Comparison of ENCODE assay signal across 22 cellular contexts in genomic region chr7:131587315-131587923, GRCh38. TPM values are rescaled to one million over a fixed set of nuclear protein-coding genes. Genes with fewer than 3 reads are reported as not detected.
DNase-seq lines count a peak whose midpoint lies in the region; ATAC-seq and TF ChIP-seq lines count a peak whose summit lies in the region.
"Had no signal": no experiment of that assay in that cellular context is flagged by ENCODE, and none has a peak within 500 bp of the region (broad histone marks: within the 10 kb centered on the region; RNA-seq: fewer than 3 reads in every experiment).

No MANE protein-coding gene starts in this region.

- H4K20me1 ChIP-seq in hepatocyte (ENCODE audit: insufficient read depth, poor library complexity, severe bottlenecking) = no peaks in the 10 kb centered on the region
- H4K20me1 ChIP-seq: BLaER1 treated with 17β-estradiol and CSF1 and Interleukin-3, amounts not matched to agents 10 nM and 100 nM had no signal

- CTCF ChIA-PET in WTC11 (lab: Charles Lee) = interaction anchor here (1.5 kb wide), 1 partner anchor 67 kb away, joined by 5 read pairs; no protein-coding TSS in a partner anchor

- no peaks in the 10 kb centered on the region for H3K9me3 ChIP-seq in hepatocyte (ENCODE audit: low read depth)
- H3K9me3 ChIP-seq: BLaER1 treated with 17β-estradiol and CSF1 and Interleukin-3, amounts not matched to agents 10 nM and 100 nM had no signal

- no peaks in the 10 kb centered on the region for H3K79me2 ChIP-seq in hepatocyte

- peaks cover 5% of the 10 kb centered on the region for H3K4me1 ChIP-seq in hepatocyte (ENCODE audit: insufficient read depth)

- H3K4me3 Mint-ChIP-seq in WTC11 = no peak overlapping the region
- no peak overlapping the region for H3K4me3 Mint-ChIP-seq in stimulated activated effector memory CD8-positive, alpha-beta T cell treated with anti-CD3 and anti-CD28 coated beads, Interleukin-12 subunit alpha, Interleukin-12 subunit beta, amount 100 ng/mL, for 72 hours
- H3K4me3 Mint-ChIP-seq: CD4-positive, alpha-beta memory T cell had no signal

- H3K9me3 Mint-ChIP-seq in WTC11 = no peaks in the 10 kb centered on the region
- H3K9me3 Mint-ChIP-seq in stimulated activated effector memory CD8-positive, alpha-beta T cell treated with anti-CD3 and anti-CD28 coated beads, Interleukin-12 subunit alpha, Interleukin-12 subunit beta, amount 100 ng/mL, for 72 hours = no peaks in the 10 kb centered on the region
- H3K9me3 Mint-ChIP-seq: CD4-positive, alpha-beta memory T cell had no signal

- H3K9me2 ChIP-seq in hepatocyte (replicated peaks; ENCODE audit: insufficient read depth) = no peaks in the 10 kb centered on the region

- WGBS in hepatocyte (ENCODE audit: low lambda C conversion rate, missing lambda C conversion rate) = 86% methylated on average over 9 of the region's 9 CpGs

- H3K27ac ChIP-seq in hepatocyte = peak overlapping the region; percentile 22
- H3K27ac ChIP-seq: 22Rv1; BLaER1 treated with 17β-estradiol and CSF1 and Interleukin-3, amounts not matched to agents 10 nM and 100 nM; RWPE1 had no signal

- POLR2A ChIA-PET in WTC11 (lab: Charles Lee) = no interaction called here

- H3K4me2 ChIP-seq in hepatocyte = peak overlapping the region; percentile 46
- H3K4me2 ChIP-seq: BLaER1 treated with 17β-estradiol and CSF1 and Interleukin-3, amounts not matched to agents 10 nM and 100 nM had no signal

- H3K36me3 ChIP-seq in hepatocyte (replicated peaks; ENCODE audit: insufficient read depth, low read depth) = no peaks in the 10 kb centered on the region
- H3K36me3 ChIP-seq: BLaER1 treated with 17β-estradiol and CSF1 and Interleukin-3, amounts not matched to agents 10 nM and 100 nM had no signal

- peak; percentile 9 for DNase-seq in Right ventricle myocardium inferior (ENCODE audit: missing footprints)
- no peak for DNase-seq in left ventricle myocardium superior
- DNase-seq in WTC11 (ENCODE audit: low spot score) = no peak
- DNase-seq in hepatocyte (ENCODE audit: low spot score) = no peak
- DNase-seq in stimulated activated effector memory CD8-positive, alpha-beta T cell treated with anti-CD3 and anti-CD28 coated beads, Interleukin-12 subunit alpha, Interleukin-12 subunit beta, amount 100 ng/mL, for 72 hours (ENCODE audit: low spot score in 2 of 2) = no peak
- no peak for DNase-seq in COR-L47 (lab: John Stamatoyannopoulos, UW)
- no peak for DNase-seq in activated gamma-delta T cell treated with Interleukin-2 at 50 U/mL for 16 hours
- DNase-seq: ACHN; CD4-positive, alpha-beta memory T cell; DND-41; KG1; NCI-H1092; NCI-H1436 treated with DMSO at 0.1 percent for 48 hours; NCI-H1930; NCI-H2227 treated with DMSO at 0.1 percent for 48 hours; NCI-H510A treated with DMSO at 0.1 percent for 48 hours; NCI-H748 treated with DMSO at 0.1 percent for 48 hours; SIG-M5 had no signal

- H3K4me3 ChIP-seq in hepatocyte = no peak overlapping the region
- H3K4me3 ChIP-seq: BLaER1 treated with 17β-estradiol and CSF1 and Interleukin-3, amounts not matched to agents 10 nM and 100 nM had no signal

- no peak for ATAC-seq in Right ventricle myocardium inferior
- no peak for ATAC-seq in left ventricle myocardium superior
- no peak for ATAC-seq in WTC11
- peak; percentile 25 for ATAC-seq in stimulated activated effector memory CD8-positive, alpha-beta T cell treated with anti-CD3 and anti-CD28 coated beads, Interleukin-12 subunit alpha, Interleukin-12 subunit beta, amount 100 ng/mL, for 72 hours
- ATAC-seq in GM21576 (IDR thresholded peaks at IDR 0.05; ENCODE audit: unreplicated experiment) = no peak

- no peak overlapping the region for H2AFZ ChIP-seq in hepatocyte

- H3K4me1 Mint-ChIP-seq in WTC11 = peaks cover 13% of the 10 kb centered on the region
- H3K4me1 Mint-ChIP-seq in stimulated activated effector memory CD8-positive, alpha-beta T cell treated with anti-CD3 and anti-CD28 coated beads, Interleukin-12 subunit alpha, Interleukin-12 subunit beta, amount 100 ng/mL, for 72 hours = no peaks in the 10 kb centered on the region

- TF ChIP-seq CTCF in WTC11 (IDR thresholded peaks at IDR 0.05) (no peak), hepatocyte (IDR thresholded peaks at IDR 0.05; ENCODE audit: poor library complexity) (no peak)

- no peaks in the 10 kb centered on the region for H3K36me3 Mint-ChIP-seq in WTC11
- no peaks in the 10 kb centered on the region for H3K36me3 Mint-ChIP-seq in stimulated activated effector memory CD8-positive, alpha-beta T cell treated with anti-CD3 and anti-CD28 coated beads, Interleukin-12 subunit alpha, Interleukin-12 subunit beta, amount 100 ng/mL, for 72 hours
- H3K36me3 Mint-ChIP-seq: CD4-positive, alpha-beta memory T cell had no signal

- no peaks in the 10 kb centered on the region for H3K27me3 ChIP-seq in hepatocyte
- H3K27me3 ChIP-seq: BLaER1 treated with 17β-estradiol and CSF1 and Interleukin-3, amounts not matched to agents 10 nM and 100 nM had no signal

- intact Hi-C loops in Right ventricle myocardium inferior (cut with DNase I) = loop anchor here (10.0 kb wide), 1 partner anchor 67 kb away; no protein-coding TSS in a partner anchor
- intact Hi-C loops in left ventricle myocardium superior (cut with micrococcal nuclease) = no loop called here

- no peak overlapping the region for H3K27ac Mint-ChIP-seq in WTC11
- H3K27ac Mint-ChIP-seq in stimulated activated effector memory CD8-positive, alpha-beta T cell treated with anti-CD3 and anti-CD28 coated beads, Interleukin-12 subunit alpha, Interleukin-12 subunit beta, amount 100 ng/mL, for 72 hours = no peak overlapping the region
- H3K27ac Mint-ChIP-seq: CD4-positive, alpha-beta memory T cell had no signal

- H3K27me3 Mint-ChIP-seq in WTC11 (ENCODE audit: low read depth) = no peaks in the 10 kb centered on the region; the same call in 1 of the 2 replicates

TF ChIP-seq in WTC11, 78 proteins besides CTCF, POLR2A, EP300 and RAD21:
- TF ChIP-seq TEAD1 (CRISPR knock-in tag; IDR thresholded peaks at IDR 0.05) (no peak), ZNF281 (CRISPR knock-in tag; IDR thresholded peaks at IDR 0.05) (no peak), ATF1 (CRISPR knock-in tag; IDR thresholded peaks at IDR 0.05) (no peak), ZNF121 (CRISPR knock-in tag; IDR thresholded peaks at IDR 0.05) (peak; percentile 13; the same call in 1 of the 2 replicates), ZNF317 (CRISPR knock-in tag; IDR thresholded peaks at IDR 0.05; ENCODE audit: borderline replicate concordance, low read depth) (no peak)

RNA-seq across cellular contexts. Expression of gene PODXL, which starts 31.0 kb away (rescaled TPM):
- total RNA-seq in Right ventricle myocardium inferior = 59.0 TPM
- total RNA-seq in left ventricle myocardium superior = 61.2 TPM
- 483 to 623 TPM (median 614 TPM) in 3 replicates for total RNA-seq in WTC11 (2021)
- total RNA-seq in hepatocyte = 52.8 and 77.3 TPM in 2 replicates
- 84.1 and 99.2 TPM in 2 replicates for polyA plus RNA-seq in hepatocyte
